16 cellular contexts compared by ENCODE assay signal in genomic region chr17:13777003-13777402, GRCh38.
"Had no signal": no experiment of that assay in that cellular context is flagged by ENCODE, and none has a peak within 500 bp of the region (broad histone marks: within the 10 kb centered on the region; RNA-seq: fewer than 3 reads in every experiment).

No MANE protein-coding gene starts in this region.

- H3K4me3 Mint-ChIP-seq: activated T-helper 1 cell treated with anti-CD3 and anti-CD28 coated beads, Interleukin-12 subunit alpha, Interleukin-12 subunit beta, Interleukin-2, Interleukin-4 antibody, amounts not matched to agents 30 ng/mL and 10 ng/mL and 1 ng/mL, durations not matched to agents 14 hours and 24 hours and 36 hours; dendritic cell treated with granulocyte-macrophage colony-stimulating factor and Interleukin-4, amounts not matched to agents 40 ng/mL and 50 ng/mL, for 4 days; effector memory CD8-positive, alpha-beta T cell; stimulated activated memory B cell treated with anti-CD40 and anti-IgM and Interleukin-4, amounts not matched to agents 10 μg/mL and 1 μg/mL and 100 μg/mL, for 72 hours had no signal

- H3K27ac Mint-ChIP-seq: activated T-helper 1 cell treated with anti-CD3 and anti-CD28 coated beads, Interleukin-12 subunit alpha, Interleukin-12 subunit beta, Interleukin-2, Interleukin-4 antibody, amounts not matched to agents 30 ng/mL and 10 ng/mL and 1 ng/mL, durations not matched to agents 14 hours and 24 hours and 36 hours; dendritic cell treated with granulocyte-macrophage colony-stimulating factor and Interleukin-4, amounts not matched to agents 40 ng/mL and 50 ng/mL, for 4 days; effector memory CD8-positive, alpha-beta T cell; stimulated activated memory B cell treated with anti-CD40 and anti-IgM and Interleukin-4, amounts not matched to agents 10 μg/mL and 1 μg/mL and 100 μg/mL, for 72 hours had no signal

- H3K27me3 ChIP-seq: breast epithelium, pancreas, tibial artery, uterus had no signal

- H3K4me1 Mint-ChIP-seq: stimulated activated memory B cell treated with anti-CD40 and anti-IgM and Interleukin-4, amounts not matched to agents 10 μg/mL and 1 μg/mL and 100 μg/mL, for 72 hours had no signal

- H3K36me3 ChIP-seq: breast epithelium, pancreas, tibial artery, uterus had no signal

- H3K27me3 Mint-ChIP-seq: dendritic cell treated with granulocyte-macrophage colony-stimulating factor and Interleukin-4, amounts not matched to agents 40 ng/mL and 50 ng/mL, for 4 days; stimulated activated memory B cell treated with anti-CD40 and anti-IgM and Interleukin-4, amounts not matched to agents 10 μg/mL and 1 μg/mL and 100 μg/mL, for 72 hours had no signal

- H3K9me3 ChIP-seq: pancreas, tibial artery, uterus had no signal

- H3K4me3 ChIP-seq: breast epithelium, pancreas, tibial artery, uterus had no signal

- ATAC-seq: activated CD4-positive, CD25-positive, alpha-beta regulatory T cell treated with anti-CD3 and anti-CD28 coated beads, Interleukin-2, amount 50 U/mL, for 24 hours; effector memory CD8-positive, alpha-beta T cell; stimulated activated memory B cell treated with anti-CD40 and anti-IgM and Interleukin-4, amounts not matched to agents 10 μg/mL and 1 μg/mL and 100 μg/mL, for 72 hours had no signal

- H3K27ac ChIP-seq: breast epithelium, pancreas, tibial artery, uterus had no signal

- DNase-seq: activated CD4-positive, alpha-beta T cell treated with anti-CD3 and anti-CD28 coated beads, Interleukin-2, amount 50 U/mL, for 1 hour; activated naive CD4-positive, alpha-beta T cell treated with Interleukin-2 at 50 U/mL for 16 hours; aorta; effector memory CD8-positive, alpha-beta T cell; hypothalamus; kidney glomerular epithelial cell; pancreas; stimulated activated CD4-positive, alpha-beta T cell treated with anti-CD3 and anti-CD28 coated beads, Interleukin-2, amount 100 ng/mL, for 48 hours; T-helper 9 cell; tibial artery; uterus had no signal

- H3K4me1 ChIP-seq: breast epithelium, pancreas, tibial artery, uterus had no signal
